In the genomic region with DNA sequence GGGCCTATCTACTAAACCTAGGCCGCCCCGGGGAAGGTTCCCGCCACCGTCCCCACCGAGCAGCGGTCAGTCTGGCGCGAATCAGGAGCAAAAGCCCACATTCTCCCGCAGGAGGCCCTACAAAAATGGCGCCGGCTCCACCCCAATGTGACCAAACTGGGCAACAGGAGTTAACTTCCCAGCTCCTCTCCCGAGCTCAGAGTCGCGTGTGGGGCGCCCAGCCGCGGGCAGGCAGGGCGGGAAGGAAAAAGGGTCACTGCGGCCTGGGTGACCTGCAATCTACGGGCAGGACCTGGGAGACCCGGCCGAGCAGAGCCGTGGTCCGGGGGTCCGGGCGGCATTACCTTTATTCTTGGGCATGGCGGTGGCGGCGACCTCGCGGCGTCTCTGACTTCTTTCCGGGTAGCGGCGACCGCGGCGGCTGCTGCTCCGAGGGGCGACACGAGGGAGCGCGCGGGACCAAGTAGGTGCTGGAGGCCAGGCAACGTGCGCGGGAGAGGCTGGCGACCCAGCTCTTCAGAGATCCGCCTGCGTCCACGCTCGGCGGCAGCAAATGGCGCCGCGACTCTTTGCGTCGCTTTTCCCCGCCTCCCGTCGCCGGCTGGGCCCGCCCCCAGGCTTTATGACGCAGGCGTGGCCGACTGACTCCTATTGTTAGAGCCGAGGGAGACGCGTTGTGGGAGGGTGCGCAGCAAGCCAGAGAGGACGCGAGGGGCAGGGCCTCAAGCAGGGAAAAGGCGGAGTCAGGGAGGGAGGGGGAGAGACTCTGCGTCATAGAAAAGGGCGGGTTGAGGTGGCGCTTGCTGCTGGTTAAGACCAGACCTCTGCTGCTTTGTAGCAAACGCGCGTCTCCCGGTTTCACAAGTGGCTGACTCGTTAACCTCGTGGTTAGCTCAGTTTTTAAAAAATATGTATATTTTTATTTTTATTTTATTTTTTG, we compare ENCODE assay signal across 8 cellular contexts. TPM values are rescaled to one million over a fixed set of nuclear protein-coding genes. Genes with fewer than 3 reads are reported as not detected.
A peak's percentile ranks its signal among the peaks of the same experiment; 100 is the strongest.
DNase-seq lines count a peak whose midpoint lies in the region; ATAC-seq and TF ChIP-seq lines count a peak whose summit lies in the region.

A gene with protein sequence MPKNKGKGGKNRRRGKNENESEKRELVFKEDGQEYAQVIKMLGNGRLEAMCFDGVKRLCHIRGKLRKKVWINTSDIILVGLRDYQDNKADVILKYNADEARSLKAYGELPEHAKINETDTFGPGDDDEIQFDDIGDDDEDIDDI (minus strand): TSS at position 558 of the 940 bp plus-strand sequence. CDS start 198 bp downstream, at position 360.

- H3K4me3 Mint-ChIP-seq in activated naive CD4-positive, alpha-beta T cell treated with anti-CD3 and anti-CD28 coated beads, Interleukin-2, amount 50 U/mL, for 24 hours, result peak within 1 kb of the TSS; percentile 92

- H3K27ac Mint-ChIP-seq in activated naive CD4-positive, alpha-beta T cell treated with anti-CD3 and anti-CD28 coated beads, Interleukin-2, amount 50 U/mL, for 24 hours, result peak within 1 kb of the TSS; percentile 68

- no peak within 1 kb of the TSS for H3K27ac ChIP-seq in temporal lobe (ENCODE audit: low read depth, low read length)

- peaks cover 5% of the 10 kb centered on the region for H3K36me3 Mint-ChIP-seq in activated naive CD4-positive, alpha-beta T cell treated with anti-CD3 and anti-CD28 coated beads, Interleukin-2, amount 50 U/mL, for 24 hours

- H3K9me3 Mint-ChIP-seq in activated naive CD4-positive, alpha-beta T cell treated with anti-CD3 and anti-CD28 coated beads, Interleukin-2, amount 50 U/mL, for 24 hours, result no peaks in the 10 kb centered on the region

- no peak for TF ChIP-seq CTCF in GM06990 (IDR thresholded peaks at IDR 0.05; ENCODE audit: insufficient read depth, low read length, poor library complexity, severe bottlenecking)

- H3K4me1 Mint-ChIP-seq in activated naive CD4-positive, alpha-beta T cell treated with anti-CD3 and anti-CD28 coated beads, Interleukin-2, amount 50 U/mL, for 24 hours, result peaks cover 31% of the 10 kb centered on the region

- H3K27me3 ChIP-seq in GM06990 (replicated peaks; ENCODE audit: control insufficient read depth, insufficient read depth, low read length), result no peaks in the 10 kb centered on the region

- H3K27me3 Mint-ChIP-seq in activated naive CD4-positive, alpha-beta T cell treated with anti-CD3 and anti-CD28 coated beads, Interleukin-2, amount 50 U/mL, for 24 hours, result no peaks in the 10 kb centered on the region

- DNase-seq in GM06990 (ENCODE audit: extremely low read depth, insufficient read length) (peak; percentile 99), NCI-H1092 (lab: John Stamatoyannopoulos, UW) (peak; percentile 99), globus pallidus (ENCODE audit: low spot score) (peak; percentile 97), occipital lobe (lab: John Stamatoyannopoulos, UW) (peak; percentile 94)

- peak; percentile 98 for ATAC-seq in HG02588 (IDR thresholded peaks at IDR 0.05; ENCODE audit: unreplicated experiment)
- ATAC-seq in SK-N-SH treated with all-trans-retinoic acid at 6 μM for 48 hours, result peak; percentile 97

- peaks cover 4% of the 10 kb centered on the region for H3K36me3 ChIP-seq in GM06990 (ENCODE audit: control insufficient read depth, insufficient read depth, low read length)

- peak within 1 kb of the TSS; percentile 98 for H3K4me3 ChIP-seq in GM06990 (replicated peaks; ENCODE audit: low read depth, low read length)

TF ChIP-seq in SK-N-SH treated with all-trans-retinoic acid at 6 μM for 48 hours, 23 proteins besides CTCF, POLR2A, EP300 and RAD21:
- no peak for TF ChIP-seq BACH2 (CRISPR knock-in tag; IDR thresholded peaks at IDR 0.05; ENCODE audit: borderline replicate concordance)
- TF ChIP-seq TCF4 (CRISPR knock-in tag; IDR thresholded peaks at IDR 0.05; ENCODE audit: borderline replicate concordance), result no peak

RNA-seq across cellular contexts. Expression of the gene that starts here (rescaled TPM):
- total RNA-seq in occipital lobe (106 TPM), temporal lobe (93.4 TPM)
